In genomic region chr1:70205076-70205436, GRCh38 we compare ENCODE assay signal across 8 cellular contexts. TPM values are rescaled to one million over a fixed set of nuclear protein-coding genes. Genes with fewer than 3 reads are reported as not detected.
DNase-seq lines count a peak whose midpoint lies in the region; ATAC-seq and TF ChIP-seq lines count a peak whose summit lies in the region.

No MANE protein-coding gene starts in this region.

- H3K4me1 Mint-ChIP-seq in mesothelial cell of epicardium = peaks cover 38% of the 10 kb centered on the region

- H3K9me3 ChIP-seq in AG04450 (ENCODE audit: control insufficient read depth, insufficient read depth, low read length) = no peaks in the 10 kb centered on the region

- ATAC-seq in GM19328 (IDR thresholded peaks at IDR 0.05; ENCODE audit: unreplicated experiment) (peak; percentile 33), HG03558 (IDR thresholded peaks at IDR 0.05; ENCODE audit: extremely low read depth, unreplicated experiment) (peak; percentile 9)

- no peaks in the 10 kb centered on the region for H3K27me3 ChIP-seq in AG04450 (ENCODE audit: control insufficient read depth, insufficient read depth, low read length)
- H3K27me3 ChIP-seq in brain microvascular endothelial cell (replicated peaks) = no peaks in the 10 kb centered on the region

- H3K27ac Mint-ChIP-seq in mesothelial cell of epicardium = peak overlapping the region; percentile 100

- POLR2A ChIA-PET in AG04450 (lab: Yijun Ruan, JAX) = interaction anchor here (1.1 to 2.3 kb wide), 2 partner anchors 16 to 149 kb away, joined by 3 to 11 read pairs; partner anchors contain the start of genes ANKRD13C and SRSF11

- no peaks in the 10 kb centered on the region for H3K36me3 Mint-ChIP-seq in mesothelial cell of epicardium

- H3K9me3 Mint-ChIP-seq in mesothelial cell of epicardium = no peaks in the 10 kb centered on the region

- H3K27ac ChIP-seq in AG04450 (ENCODE audit: low read depth, low read length) = peak overlapping the region; percentile 22
- peak overlapping the region; percentile 92 for H3K27ac ChIP-seq in brain microvascular endothelial cell

- peaks cover 6% of the 10 kb centered on the region for H3K36me3 ChIP-seq in brain microvascular endothelial cell (replicated peaks)

- H3K27me3 Mint-ChIP-seq in mesothelial cell of epicardium (ENCODE audit: low read depth) = no peaks in the 10 kb centered on the region

- DNase-seq in AG04450 (ENCODE audit: low read depth, low spot score) (no peak), brain microvascular endothelial cell (no peak), mesothelial cell of epicardium (ENCODE audit: low spot score in 2 of 2, unreplicated experiment in 2 of 2) (no peak), NCI-H1930 (lab: John Stamatoyannopoulos, UW) (no peak), NCI-H446 treated with DMSO at 0.1 percent for 48 hours (lab: John Stamatoyannopoulos, UW) (no peak), medulla oblongata (ENCODE audit: extremely low spot score) (no peak)

- H3K4me3 Mint-ChIP-seq in mesothelial cell of epicardium = peak overlapping the region; percentile 99

- CTCF ChIA-PET in AG04450 (lab: Charles Lee) = interaction anchor here (0.5 to 1.0 kb wide), 2 partner anchors 10 to 14 kb away, joined by 3 to 4 read pairs; no protein-coding TSS in a partner anchor

- H3K4me3 ChIP-seq in AG04450 (ENCODE audit: low read depth, low read length) (peak overlapping the region; percentile 96), brain microvascular endothelial cell (ENCODE audit: low read depth, low read length) (peak overlapping the region; percentile 96)

- no peak for TF ChIP-seq CTCF in AG04450 (IDR thresholded peaks at IDR 0.05; ENCODE audit: low read depth, low read length)
- TF ChIP-seq CTCF in brain microvascular endothelial cell (IDR thresholded peaks at IDR 0.05; ENCODE audit: low read depth, low read length, missing control alignments) = no peak
- no peak for TF ChIP-seq CTCF in mesothelial cell of epicardium (IDR thresholded peaks at IDR 0.05; ENCODE audit: unreplicated experiment)

- in situ Hi-C loops in brain microvascular endothelial cell (cut with HindIII; ENCODE audit: low pct_ligation_motif_present, low sequenced_read_pairs) = no loop called here

RNA-seq across cellular contexts. Expression of gene LRRC40, which starts 0.3 kb away (rescaled TPM):
- 13.9 and 20.6 TPM in 2 replicates for polyA plus RNA-seq in AG04450 (2011; rRNA removed)
- polyA minus RNA-seq in AG04450 (2011; rRNA and poly(A)+ RNA removed) = 6.6 and 10.0 TPM in 2 replicates
- total RNA-seq in mesothelial cell of epicardium = 17.9 to 19.6 TPM (median 18.9 TPM) in 3 replicates

RNA-seq across cellular contexts. Expression of gene SRSF11, which starts 16.1 kb away (rescaled TPM):
- 230 and 287 TPM in 2 replicates for polyA plus RNA-seq in AG04450 (2011; rRNA removed)
- polyA minus RNA-seq in AG04450 (2011; rRNA and poly(A)+ RNA removed) = 190 and 200 TPM in 2 replicates
- 338 to 357 TPM (median 348 TPM) in 3 replicates for total RNA-seq in mesothelial cell of epicardium
